Comparison of ENCODE assay signal across 1 cellular context in genomic region chr12:49397000-49397399, GRCh38.
TF ChIP-seq lines count a peak whose summit lies in the region.

No MANE protein-coding gene starts in this region.

TF ChIP-seq in GM23338, 12 proteins besides CTCF, POLR2A, EP300 and RAD21 (continued from another document):
- TF ChIP-seq, protein P1, sequence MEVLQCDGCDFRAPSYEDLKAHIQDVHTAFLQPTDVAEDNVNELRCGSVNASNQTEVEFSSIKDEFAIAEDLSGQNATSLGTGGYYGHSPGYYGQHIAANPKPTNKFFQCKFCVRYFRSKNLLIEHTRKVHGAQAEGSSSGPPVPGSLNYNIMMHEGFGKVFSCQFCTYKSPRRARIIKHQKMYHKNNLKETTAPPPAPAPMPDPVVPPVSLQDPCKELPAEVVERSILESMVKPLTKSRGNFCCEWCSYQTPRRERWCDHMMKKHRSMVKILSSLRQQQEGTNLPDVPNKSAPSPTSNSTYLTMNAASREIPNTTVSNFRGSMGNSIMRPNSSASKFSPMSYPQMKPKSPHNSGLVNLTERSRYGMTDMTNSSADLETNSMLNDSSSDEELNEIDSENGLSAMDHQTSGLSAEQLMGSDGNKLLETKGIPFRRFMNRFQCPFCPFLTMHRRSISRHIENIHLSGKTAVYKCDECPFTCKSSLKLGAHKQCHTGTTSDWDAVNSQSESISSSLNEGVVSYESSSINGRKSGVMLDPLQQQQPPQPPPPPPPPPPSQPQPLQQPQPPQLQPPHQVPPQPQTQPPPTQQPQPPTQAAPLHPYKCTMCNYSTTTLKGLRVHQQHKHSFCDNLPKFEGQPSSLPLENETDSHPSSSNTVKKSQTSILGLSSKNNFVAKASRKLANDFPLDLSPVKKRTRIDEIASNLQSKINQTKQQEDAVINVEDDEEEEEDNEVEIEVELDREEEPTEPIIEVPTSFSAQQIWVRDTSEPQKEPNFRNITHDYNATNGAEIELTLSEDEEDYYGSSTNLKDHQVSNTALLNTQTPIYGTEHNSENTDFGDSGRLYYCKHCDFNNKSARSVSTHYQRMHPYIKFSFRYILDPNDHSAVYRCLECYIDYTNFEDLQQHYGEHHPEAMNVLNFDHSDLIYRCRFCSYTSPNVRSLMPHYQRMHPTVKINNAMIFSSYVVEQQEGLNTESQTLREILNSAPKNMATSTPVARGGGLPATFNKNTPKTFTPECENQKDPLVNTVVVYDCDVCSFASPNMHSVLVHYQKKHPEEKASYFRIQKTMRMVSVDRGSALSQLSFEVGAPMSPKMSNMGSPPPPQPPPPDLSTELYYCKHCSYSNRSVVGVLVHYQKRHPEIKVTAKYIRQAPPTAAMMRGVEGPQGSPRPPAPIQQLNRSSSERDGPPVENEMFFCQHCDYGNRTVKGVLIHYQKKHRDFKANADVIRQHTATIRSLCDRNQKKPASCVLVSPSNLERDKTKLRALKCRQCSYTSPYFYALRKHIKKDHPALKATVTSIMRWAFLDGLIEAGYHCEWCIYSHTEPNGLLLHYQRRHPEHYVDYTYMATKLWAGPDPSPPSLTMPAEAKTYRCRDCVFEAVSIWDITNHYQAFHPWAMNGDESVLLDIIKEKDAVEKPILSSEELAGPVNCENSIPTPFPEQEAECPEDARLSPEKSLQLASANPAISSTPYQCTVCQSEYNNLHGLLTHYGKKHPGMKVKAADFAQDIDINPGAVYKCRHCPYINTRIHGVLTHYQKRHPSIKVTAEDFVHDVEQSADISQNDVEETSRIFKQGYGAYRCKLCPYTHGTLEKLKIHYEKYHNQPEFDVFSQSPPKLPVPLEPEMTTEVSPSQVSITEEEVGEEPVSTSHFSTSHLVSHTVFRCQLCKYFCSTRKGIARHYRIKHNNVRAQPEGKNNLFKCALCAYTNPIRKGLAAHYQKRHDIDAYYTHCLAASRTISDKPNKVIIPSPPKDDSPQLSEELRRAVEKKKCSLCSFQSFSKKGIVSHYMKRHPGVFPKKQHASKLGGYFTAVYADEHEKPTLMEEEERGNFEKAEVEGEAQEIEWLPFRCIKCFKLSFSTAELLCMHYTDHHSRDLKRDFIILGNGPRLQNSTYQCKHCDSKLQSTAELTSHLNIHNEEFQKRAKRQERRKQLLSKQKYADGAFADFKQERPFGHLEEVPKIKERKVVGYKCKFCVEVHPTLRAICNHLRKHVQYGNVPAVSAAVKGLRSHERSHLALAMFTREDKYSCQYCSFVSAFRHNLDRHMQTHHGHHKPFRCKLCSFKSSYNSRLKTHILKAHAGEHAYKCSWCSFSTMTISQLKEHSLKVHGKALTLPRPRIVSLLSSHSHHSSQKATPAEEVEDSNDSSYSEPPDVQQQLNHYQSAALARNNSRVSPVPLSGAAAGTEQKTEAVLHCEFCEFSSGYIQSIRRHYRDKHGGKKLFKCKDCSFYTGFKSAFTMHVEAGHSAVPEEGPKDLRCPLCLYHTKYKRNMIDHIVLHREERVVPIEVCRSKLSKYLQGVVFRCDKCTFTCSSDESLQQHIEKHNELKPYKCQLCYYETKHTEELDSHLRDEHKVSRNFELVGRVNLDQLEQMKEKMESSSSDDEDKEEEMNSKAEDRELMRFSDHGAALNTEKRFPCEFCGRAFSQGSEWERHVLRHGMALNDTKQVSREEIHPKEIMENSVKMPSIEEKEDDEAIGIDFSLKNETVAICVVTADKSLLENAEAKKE (CRISPR knock-in tag; IDR thresholded peaks at IDR 0.05) = no peak
- TF ChIP-seq, protein P2, sequence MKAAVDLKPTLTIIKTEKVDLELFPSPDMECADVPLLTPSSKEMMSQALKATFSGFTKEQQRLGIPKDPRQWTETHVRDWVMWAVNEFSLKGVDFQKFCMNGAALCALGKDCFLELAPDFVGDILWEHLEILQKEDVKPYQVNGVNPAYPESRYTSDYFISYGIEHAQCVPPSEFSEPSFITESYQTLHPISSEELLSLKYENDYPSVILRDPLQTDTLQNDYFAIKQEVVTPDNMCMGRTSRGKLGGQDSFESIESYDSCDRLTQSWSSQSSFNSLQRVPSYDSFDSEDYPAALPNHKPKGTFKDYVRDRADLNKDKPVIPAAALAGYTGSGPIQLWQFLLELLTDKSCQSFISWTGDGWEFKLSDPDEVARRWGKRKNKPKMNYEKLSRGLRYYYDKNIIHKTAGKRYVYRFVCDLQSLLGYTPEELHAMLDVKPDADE (IDR thresholded peaks at IDR 0.05) = no peak
- TF ChIP-seq CREB1 (CRISPR knock-in tag; IDR thresholded peaks at IDR 0.05; ENCODE audit: low read depth) (no peak), ZNF114 (CRISPR knock-in tag; IDR thresholded peaks at IDR 0.05) (no peak)
